1 cellular context compared by ENCODE assay signal in the genomic region with DNA sequence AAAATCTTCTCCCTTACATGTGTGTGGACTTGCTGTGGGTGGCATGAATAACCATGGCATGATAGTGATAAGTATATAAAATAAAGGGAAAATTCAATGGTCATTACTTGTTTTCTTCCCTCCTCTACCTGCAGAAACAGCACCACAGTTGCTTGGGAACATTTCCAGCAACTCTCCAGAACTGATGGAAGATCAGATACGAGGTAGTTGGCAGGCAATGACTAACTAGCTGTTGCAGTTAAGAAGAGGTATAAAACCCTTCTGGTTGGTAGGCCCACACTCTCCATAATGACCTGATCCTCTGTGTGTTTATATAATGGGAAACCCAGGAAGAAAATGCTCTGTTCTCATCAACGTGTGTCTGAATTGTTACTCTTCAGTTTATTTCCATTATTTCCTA.
TF ChIP-seq lines count a peak whose summit lies in the region.

No MANE protein-coding gene starts in this region.

TF ChIP-seq in SK-N-SH, 30 proteins besides CTCF, POLR2A, EP300 and RAD21 (continued from another document):
- TF ChIP-seq, protein P1, sequence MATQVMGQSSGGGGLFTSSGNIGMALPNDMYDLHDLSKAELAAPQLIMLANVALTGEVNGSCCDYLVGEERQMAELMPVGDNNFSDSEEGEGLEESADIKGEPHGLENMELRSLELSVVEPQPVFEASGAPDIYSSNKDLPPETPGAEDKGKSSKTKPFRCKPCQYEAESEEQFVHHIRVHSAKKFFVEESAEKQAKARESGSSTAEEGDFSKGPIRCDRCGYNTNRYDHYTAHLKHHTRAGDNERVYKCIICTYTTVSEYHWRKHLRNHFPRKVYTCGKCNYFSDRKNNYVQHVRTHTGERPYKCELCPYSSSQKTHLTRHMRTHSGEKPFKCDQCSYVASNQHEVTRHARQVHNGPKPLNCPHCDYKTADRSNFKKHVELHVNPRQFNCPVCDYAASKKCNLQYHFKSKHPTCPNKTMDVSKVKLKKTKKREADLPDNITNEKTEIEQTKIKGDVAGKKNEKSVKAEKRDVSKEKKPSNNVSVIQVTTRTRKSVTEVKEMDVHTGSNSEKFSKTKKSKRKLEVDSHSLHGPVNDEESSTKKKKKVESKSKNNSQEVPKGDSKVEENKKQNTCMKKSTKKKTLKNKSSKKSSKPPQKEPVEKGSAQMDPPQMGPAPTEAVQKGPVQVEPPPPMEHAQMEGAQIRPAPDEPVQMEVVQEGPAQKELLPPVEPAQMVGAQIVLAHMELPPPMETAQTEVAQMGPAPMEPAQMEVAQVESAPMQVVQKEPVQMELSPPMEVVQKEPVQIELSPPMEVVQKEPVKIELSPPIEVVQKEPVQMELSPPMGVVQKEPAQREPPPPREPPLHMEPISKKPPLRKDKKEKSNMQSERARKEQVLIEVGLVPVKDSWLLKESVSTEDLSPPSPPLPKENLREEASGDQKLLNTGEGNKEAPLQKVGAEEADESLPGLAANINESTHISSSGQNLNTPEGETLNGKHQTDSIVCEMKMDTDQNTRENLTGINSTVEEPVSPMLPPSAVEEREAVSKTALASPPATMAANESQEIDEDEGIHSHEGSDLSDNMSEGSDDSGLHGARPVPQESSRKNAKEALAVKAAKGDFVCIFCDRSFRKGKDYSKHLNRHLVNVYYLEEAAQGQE (IDR thresholded peaks at IDR 0.05; ENCODE audit: low read depth, low read length) = no peak
- no peak for TF ChIP-seq NRF1 (IDR thresholded peaks at IDR 0.05; ENCODE audit: low read depth, low read length)
- no peak for TF ChIP-seq POLR2AphosphoS5 (IDR thresholded peaks at IDR 0.05; ENCODE audit: low read depth, low read length)
- TF ChIP-seq CHD2 (IDR thresholded peaks at IDR 0.05; ENCODE audit: low read length, partially characterized antibody) = no peak
- TF ChIP-seq SIN3A (IDR thresholded peaks at IDR 0.05; ENCODE audit: borderline replicate concordance, low read depth, low read length) = no peak
- no peak for TF ChIP-seq RXRA (IDR thresholded peaks at IDR 0.05; ENCODE audit: borderline replicate concordance, low read depth)
- no peak for TF ChIP-seq YY1 (IDR thresholded peaks at IDR 0.05; ENCODE audit: low read depth)
